Comparison of ENCODE assay signal across 26 cellular contexts in genomic region chr14:54760866-54761265, GRCh38.
"Had no signal": no experiment of that assay in that cellular context is flagged by ENCODE, and none has a peak within 500 bp of the region (broad histone marks: within the 10 kb centered on the region; RNA-seq: fewer than 3 reads in every experiment).

No MANE protein-coding gene starts in this region.

- H3K27me3 Mint-ChIP-seq: stimulated activated memory B cell treated with anti-CD40 and anti-IgM and Interleukin-4, amounts not matched to agents 10 μg/mL and 1 μg/mL and 100 μg/mL, for 72 hours had no signal

- H3K27ac Mint-ChIP-seq: effector memory CD8-positive, alpha-beta T cell; naive thymus-derived CD4-positive, alpha-beta T cell; nephron; stimulated activated memory B cell treated with anti-CD40 and anti-IgM and Interleukin-4, amounts not matched to agents 10 μg/mL and 1 μg/mL and 100 μg/mL, for 72 hours had no signal

- H3K36me3 ChIP-seq: ovary had no signal

- H3K27ac ChIP-seq: esophagus squamous epithelium, ovary, skin epidermis, spleen, testis, transverse colon, upper lobe of right lung, vagina had no signal

- H3K9me3 ChIP-seq: esophagus squamous epithelium, gastrocnemius medialis, ovary, psoas muscle, spleen, testis, transverse colon, upper lobe of right lung, vagina had no signal

- ATAC-seq: effector memory CD8-positive, alpha-beta T cell; gastrocnemius medialis; naive thymus-derived CD4-positive, alpha-beta T cell; right cardiac atrium; stimulated activated naive CD8-positive, alpha-beta T cell treated with anti-CD3 and anti-CD28 coated beads, Interleukin-15, Interleukin-2, amounts not matched to agents 100 U/mL and 50 U/mL, for 24 hours; upper lobe of right lung had no signal

- H3K9me3 Mint-ChIP-seq: effector memory CD8-positive, alpha-beta T cell; nephron; stimulated activated memory B cell treated with anti-CD40 and anti-IgM and Interleukin-4, amounts not matched to agents 10 μg/mL and 1 μg/mL and 100 μg/mL, for 72 hours had no signal

- H3K4me1 Mint-ChIP-seq: nephron; stimulated activated memory B cell treated with anti-CD40 and anti-IgM and Interleukin-4, amounts not matched to agents 10 μg/mL and 1 μg/mL and 100 μg/mL, for 72 hours had no signal

- H3K4me3 ChIP-seq: esophagus squamous epithelium, gastrocnemius medialis, ovary, psoas muscle, skin epidermis, spleen, testis, transverse colon, upper lobe of right lung, vagina had no signal

- FAIRE-seq: endometrium, keratinocyte had no signal

- H3K4me3 Mint-ChIP-seq: effector memory CD8-positive, alpha-beta T cell; naive thymus-derived CD4-positive, alpha-beta T cell; nephron; stimulated activated memory B cell treated with anti-CD40 and anti-IgM and Interleukin-4, amounts not matched to agents 10 μg/mL and 1 μg/mL and 100 μg/mL, for 72 hours had no signal

- H3K27me3 ChIP-seq: esophagus squamous epithelium, gastrocnemius medialis, ovary, spleen, testis, transverse colon, upper lobe of right lung, vagina had no signal

- DNase-seq: cortex of kidney; effector memory CD8-positive, alpha-beta T cell; erythroblast; esophagus squamous epithelium; foreskin fibroblast; gastrocnemius medialis; mesendoderm; midbrain; naive thymus-derived CD4-positive, alpha-beta T cell; occipital lobe; ovary; posterior cingulate gyrus; psoas muscle; right cardiac atrium; spleen; stimulated activated CD4-positive, alpha-beta T cell treated with anti-CD3 and anti-CD28 coated beads, Interleukin-4, amount 100 ng/mL, for 4 hours; stimulated activated naive CD8-positive, alpha-beta T cell treated with anti-CD3 and anti-CD28 coated beads, Interleukin-15, Interleukin-2, amounts not matched to agents 100 U/mL and 50 U/mL, for 24 hours; testis; transverse colon; upper lobe of right lung had no signal

- H3K4me1 ChIP-seq: testis had no signal
